8 cellular contexts compared by ENCODE assay signal in genomic region chr10:5293691-5294550, GRCh38.
DNase-seq lines count a peak whose midpoint lies in the region; ATAC-seq and TF ChIP-seq lines count a peak whose summit lies in the region.

No MANE protein-coding gene starts in this region.

- intact Hi-C loops in Calu3 (cut with micrococcal nuclease; ENCODE audit: unreplicated experiment): loop anchor here (5.0 kb wide), 1 partner anchor 88 kb away; no protein-coding TSS in a partner anchor

- H3K4me3 ChIP-seq in SJCRH30: no peak overlapping the region

- peak overlapping the region; percentile 97 for H3K27ac Mint-ChIP-seq in Calu3 (ENCODE audit: unreplicated experiment)
- H3K27ac Mint-ChIP-seq in activated naive CD8-positive, alpha-beta T cell: peak overlapping the region; percentile 100

- ATAC-seq in HG02798 (IDR thresholded peaks at IDR 0.05; ENCODE audit: poor library complexity, unreplicated experiment) (peak; percentile 50), HG03025 (IDR thresholded peaks at IDR 0.05; ENCODE audit: low FRiP score, unreplicated experiment) (no peak)

- no peaks in the 10 kb centered on the region for H3K36me3 ChIP-seq in SJCRH30

- H3K4me3 Mint-ChIP-seq in Calu3 (ENCODE audit: low read depth, unreplicated experiment): peak overlapping the region; percentile 14
- peak overlapping the region; percentile 92 for H3K4me3 Mint-ChIP-seq in activated naive CD8-positive, alpha-beta T cell

- no TSS peak for BruUV-seq in Calu3 (replicated peaks; lab: Mats Ljungman, UMichigan)

- H3K4me1 ChIP-seq in SJCRH30: peaks cover 13% of the 10 kb centered on the region

- DNase-seq in Calu3 (peak; percentile 82), SJCRH30 (peak; percentile 53 to 58), iPS DF 19.7 (ENCODE audit: low read depth, low spot score) (peak; percentile 86), RKO (ENCODE audit: low spot score) (no peak)
- DNase-seq in stimulated activated CD4-positive, alpha-beta T cell treated with anti-CD3 and anti-CD28 coated beads, Interleukin-4, amount 100 ng/mL, for 24 hours: peak; percentile 20

- TF ChIP-seq CTCF in Calu3 (IDR thresholded peaks at IDR 0.05; ENCODE audit: unreplicated experiment): peak; percentile 64

- H3K27me3 ChIP-seq in SJCRH30: no peaks in the 10 kb centered on the region

- CTCF ChIA-PET in Calu3 (lab: Charles Lee): interaction anchor here (1.2 kb wide), 1 partner anchor 444 kb away, joined by 3 read pairs; no protein-coding TSS in a partner anchor

- peaks cover 24% of the 10 kb centered on the region for H3K36me3 Mint-ChIP-seq in Calu3 (ENCODE audit: insufficient read depth, unreplicated experiment)
- H3K36me3 Mint-ChIP-seq in activated naive CD8-positive, alpha-beta T cell: peaks cover 7% of the 10 kb centered on the region

- no peaks in the 10 kb centered on the region for H3K9me3 ChIP-seq in SJCRH30 (replicated peaks)

- H3K27ac ChIP-seq in SJCRH30: no peak overlapping the region

- H3K4me1 Mint-ChIP-seq in Calu3 (ENCODE audit: low read depth, unreplicated experiment): peaks cover 44% of the 10 kb centered on the region
- peaks cover 78% of the 10 kb centered on the region for H3K4me1 Mint-ChIP-seq in activated naive CD8-positive, alpha-beta T cell (ENCODE audit: low read depth)

- H3K9me3 Mint-ChIP-seq in Calu3 (ENCODE audit: low read depth, unreplicated experiment): peaks cover 6% of the 10 kb centered on the region
- no peaks in the 10 kb centered on the region for H3K9me3 Mint-ChIP-seq in activated naive CD8-positive, alpha-beta T cell (ENCODE audit: low read depth)

- H3K27me3 Mint-ChIP-seq in Calu3 (ENCODE audit: unreplicated experiment): no peaks in the 10 kb centered on the region
- H3K27me3 Mint-ChIP-seq in activated naive CD8-positive, alpha-beta T cell: no peaks in the 10 kb centered on the region
